In the genomic region with DNA sequence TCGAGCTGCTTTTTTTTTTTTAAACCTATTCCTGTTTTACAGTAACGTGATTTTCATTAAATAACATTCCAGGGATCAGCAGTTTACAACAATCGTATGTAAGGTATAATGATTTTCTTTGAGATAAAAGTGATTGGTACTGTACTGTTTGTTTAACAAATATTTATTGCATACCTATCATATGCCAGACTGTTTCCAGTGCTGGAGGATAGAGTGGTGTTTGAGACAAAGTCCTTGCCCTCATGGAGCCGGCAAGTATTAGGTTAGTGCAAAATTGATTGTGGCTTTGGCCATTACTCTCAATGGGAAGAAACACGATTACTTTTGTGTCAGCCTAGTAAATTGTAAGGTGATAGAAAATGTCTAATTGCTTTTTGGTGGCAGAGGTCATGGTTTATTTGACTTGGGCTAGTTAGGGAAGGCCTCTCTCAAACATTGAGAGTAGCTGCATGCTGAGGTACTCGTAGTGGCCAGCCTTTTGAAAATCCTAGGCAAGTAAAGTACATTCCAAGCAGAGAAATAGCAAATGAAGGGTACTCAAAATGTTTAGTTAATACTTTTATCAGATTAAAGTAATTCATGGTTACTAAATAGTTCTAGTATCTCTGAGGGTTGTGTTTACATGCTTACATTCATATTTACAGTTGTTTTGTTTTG, we compare ENCODE assay signal across 1 cellular context.
TF ChIP-seq lines count a peak whose summit lies in the region.

No MANE protein-coding gene starts in this region.

TF ChIP-seq in HepG2, 621 proteins besides CTCF, POLR2A, EP300 and RAD21 (continued from another document):
- TF ChIP-seq SOX13 (IDR thresholded peaks at IDR 0.05) (no peak), SOX13 (CRISPR knock-in tag; conservative IDR thresholded peaks at IDR 0.05 in 1 of 2, IDR thresholded peaks at IDR 0.05 in 1 of 2) (0 out of 4 replicates have a peak, but pooled peaks of 1 of the 2 experiments have one; percentile 15), SALL1 (CRISPR knock-in tag; IDR thresholded peaks at IDR 0.05) (peak; percentile 27; the same call in 1 of the 2 replicates), RERE (CRISPR knock-in tag; IDR thresholded peaks at IDR 0.05; ENCODE audit: low read depth) (no peak), BRF2 (CRISPR knock-in tag; IDR thresholded peaks at IDR 0.05) (no peak), FOXP4 (CRISPR knock-in tag; IDR thresholded peaks at IDR 0.05) (0 out of 2 replicates have a peak, but pooled peaks have one; percentile 20), ETV6 (CRISPR knock-in tag; conservative IDR thresholded peaks at IDR 0.05) (no peak), GATAD2A (CRISPR knock-in tag; IDR thresholded peaks at IDR 0.05) (peak; percentile 23; the same call in 1 of the 2 replicates), NR2F6 (IDR thresholded peaks at IDR 0.05) (peak; percentile 28; the same call in 1 of the 2 replicates), NR2F6 (CRISPR knock-in tag; IDR thresholded peaks at IDR 0.05) (0 out of 2 replicates have a peak, but pooled peaks have one; percentile 20), TCF12 (IDR thresholded peaks at IDR 0.05) (no peak), TCF12 (CRISPR knock-in tag; IDR thresholded peaks at IDR 0.05) (no peak), FOSL1 (CRISPR knock-in tag; IDR thresholded peaks at IDR 0.05; ENCODE audit: borderline replicate concordance) (no peak), ONECUT2 (CRISPR knock-in tag; IDR thresholded peaks at IDR 0.05) (0 out of 2 replicates have a peak, but pooled peaks have one; percentile 6), MBD4 (IDR thresholded peaks at IDR 0.05; ENCODE audit: borderline replicate concordance, low read length) (0 out of 2 replicates have a peak, but pooled peaks have one; percentile 44), ZNF10 (CRISPR knock-in tag; IDR thresholded peaks at IDR 0.05; ENCODE audit: borderline replicate concordance, low read depth) (no peak), SAFB2 (CRISPR knock-in tag; IDR thresholded peaks at IDR 0.05; ENCODE audit: borderline replicate concordance, low read depth) (no peak), ZNF512B (CRISPR knock-in tag; IDR thresholded peaks at IDR 0.05; ENCODE audit: borderline replicate concordance) (no peak), ZNF569 (CRISPR knock-in tag; IDR thresholded peaks at IDR 0.05; ENCODE audit: borderline replicate concordance) (no peak), FOXA3 (CRISPR knock-in tag; IDR thresholded peaks at IDR 0.05) (peak; percentile 31; the same call in 1 of the 2 replicates), TFDP1 (CRISPR knock-in tag; IDR thresholded peaks at IDR 0.05; ENCODE audit: borderline replicate concordance) (no peak), ZMYM4 (CRISPR knock-in tag; IDR thresholded peaks at IDR 0.05) (0 out of 2 replicates have a peak, but pooled peaks have one; percentile 40), ERF (CRISPR knock-in tag; IDR thresholded peaks at IDR 0.05) (no peak), ZBTB44 (CRISPR knock-in tag; IDR thresholded peaks at IDR 0.05) (no peak)
- TF ChIP-seq, protein P1, sequence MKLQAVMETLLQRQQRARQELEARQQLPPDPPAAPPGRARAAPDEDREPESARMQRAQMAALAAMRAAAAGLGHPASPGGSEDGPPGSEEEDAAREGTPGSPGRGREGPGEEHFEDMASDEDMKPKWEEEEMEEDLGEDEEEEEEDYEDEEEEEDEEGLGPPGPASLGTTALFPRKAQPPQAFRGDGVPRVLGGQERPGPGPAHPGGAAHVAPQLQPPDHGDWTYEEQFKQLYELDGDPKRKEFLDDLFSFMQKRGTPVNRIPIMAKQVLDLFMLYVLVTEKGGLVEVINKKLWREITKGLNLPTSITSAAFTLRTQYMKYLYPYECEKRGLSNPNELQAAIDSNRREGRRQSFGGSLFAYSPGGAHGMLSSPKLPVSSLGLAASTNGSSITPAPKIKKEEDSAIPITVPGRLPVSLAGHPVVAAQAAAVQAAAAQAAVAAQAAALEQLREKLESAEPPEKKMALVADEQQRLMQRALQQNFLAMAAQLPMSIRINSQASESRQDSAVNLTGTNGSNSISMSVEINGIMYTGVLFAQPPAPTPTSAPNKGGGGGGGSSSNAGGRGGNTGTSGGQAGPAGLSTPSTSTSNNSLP (IDR thresholded peaks at IDR 0.05; ENCODE audit: low read depth, low read length): peak; percentile 75
